In genomic region chr19:12792853-12793289, GRCh38 we compare ENCODE assay signal across 8 cellular contexts. TPM values are rescaled to one million over a fixed set of nuclear protein-coding genes. Genes with fewer than 3 reads are reported as not detected.
A peak's percentile ranks its signal among the peaks of the same experiment; 100 is the strongest.
DNase-seq lines count a peak whose midpoint lies in the region; ATAC-seq, FAIRE-seq and TF ChIP-seq lines count a peak whose summit lies in the region.

No MANE protein-coding gene starts in this region.

- TF ChIP-seq POLR2A in GM12878 (IDR thresholded peaks at IDR 0.05; ENCODE audit: low read depth, low read length): no peak
- no peak for TF ChIP-seq POLR2A in GM18505 (IDR thresholded peaks at IDR 0.05; ENCODE audit: borderline replicate concordance, extremely low read depth, insufficient read depth, insufficient read length)

- peak overlapping the region; percentile 98 for H3K27ac Mint-ChIP-seq in stimulated activated naive CD8-positive, alpha-beta T cell treated with anti-CD3 and anti-CD28 coated beads, Interleukin-15, Interleukin-2, amounts not matched to agents 100 ng/mL and 50 ng/mL, for 24 hours

- H3K56ac ChIP-seq in mesendoderm (ENCODE audit: low read length): peak overlapping the region; percentile 93

- POLR2A ChIA-PET in GM12878 (lab: Charles Lee): interaction anchor here (0.6 to 8.2 kb wide), 15 partner anchors 8 to 182 kb away, joined by 3 to 303 read pairs (median 4); partner anchors contain the start of genes GCDH, GET3, HOOK2 and MAN2B1

- H3K36me3 Mint-ChIP-seq in stimulated activated naive CD8-positive, alpha-beta T cell treated with anti-CD3 and anti-CD28 coated beads, Interleukin-15, Interleukin-2, amounts not matched to agents 100 ng/mL and 50 ng/mL, for 24 hours (ENCODE audit: low read depth): peaks cover 6% of the 10 kb centered on the region

- H3K79me2 ChIP-seq in GM12878 (ENCODE audit: control insufficient read depth, insufficient read depth, low read length) (peaks cover 42% of the 10 kb centered on the region), mesendoderm (ENCODE audit: control insufficient read depth, insufficient read depth, low read length) (peaks cover 1% of the 10 kb centered on the region)

- H3K4me2 ChIP-seq in GM12878 (ENCODE audit: control insufficient read depth, insufficient read depth) (peak overlapping the region; percentile 97), mesendoderm (ENCODE audit: low read length) (peak overlapping the region; percentile 97)

- H3K4me3 ChIP-seq in GM12878 (peak overlapping the region; percentile 87), mesendoderm (ENCODE audit: low read length) (peak overlapping the region; percentile 56)

- H3K79me1 ChIP-seq in mesendoderm (ENCODE audit: low read length): peaks cover 2% of the 10 kb centered on the region

- H4K20me1 ChIP-seq in GM12878 (ENCODE audit: control insufficient read depth, insufficient read depth): no peaks in the 10 kb centered on the region

- BruUV-seq in GM12878 (replicated peaks; lab: Mats Ljungman, UMichigan): no TSS peak

- H2AFZ ChIP-seq in GM12878 (ENCODE audit: control insufficient read depth, low read depth, low read length): no peak overlapping the region

- H3K18ac ChIP-seq in mesendoderm (ENCODE audit: low read length): no peak overlapping the region

- peak overlapping the region; percentile 98 for H3K23ac ChIP-seq in mesendoderm (ENCODE audit: low read length)

- no peak overlapping the region for H2BK15ac ChIP-seq in mesendoderm (replicated peaks; ENCODE audit: low read depth)

- no peak overlapping the region for H2AK5ac ChIP-seq in mesendoderm (ENCODE audit: low read length)

- no peak overlapping the region for H3K4ac ChIP-seq in mesendoderm (ENCODE audit: low read depth, low read length)

- no peak overlapping the region for H2BK5ac ChIP-seq in mesendoderm (ENCODE audit: low read length)

- peaks cover 32% of the 10 kb centered on the region for H3K4me1 ChIP-seq in GM12878 (ENCODE audit: control insufficient read depth, insufficient read depth, low read length)
- H3K4me1 ChIP-seq in mesendoderm (ENCODE audit: control insufficient read depth, low read depth, low read length): peaks cover 20% of the 10 kb centered on the region

- 2% methylated on average over 22 of the region's 22 CpGs for WGBS in GM12878 (ENCODE audit: insufficient coverage, insufficient replicate concordance, low lambda C conversion rate, missing lambda C conversion rate)
- no CpG with 5 or more reads among the region's 22 CpGs for WGBS in mesendoderm (ENCODE audit: extremely low coverage, insufficient coverage, low lambda C conversion rate)

- CTCF ChIA-PET in GM12878 (lab: Yijun Ruan, JAX): interaction anchor here (1.0 to 12.9 kb wide), 5 partner anchors 10 to 56 kb away, joined by 3 to 537 read pairs (median 5); partner anchors contain the start of genes GET3 and HOOK2

- DNase-seq in stimulated activated naive CD8-positive, alpha-beta T cell treated with anti-CD3 and anti-CD28 coated beads, Interleukin-15, Interleukin-2, amounts not matched to agents 100 U/mL and 50 U/mL, for 24 hours: no peak
- no peak for DNase-seq in GM12878 (ENCODE audit: low read depth, low spot score)
- DNase-seq in mesendoderm: no peak
- DNase-seq in dedifferentiated amniotic fluid mesenchymal stem cell (ENCODE audit: extremely low spot score): no peak
- DNase-seq in cerebellum (ENCODE audit: low spot score): no peak
- DNase-seq in stimulated activated CD4-positive, alpha-beta T cell treated with anti-CD3 and anti-CD28 coated beads, Interleukin-1b, Interleukin-23, amount 100 ng/mL, for 48 hours: no peak

- H3K4me3 Mint-ChIP-seq in stimulated activated naive CD8-positive, alpha-beta T cell treated with anti-CD3 and anti-CD28 coated beads, Interleukin-15, Interleukin-2, amounts not matched to agents 100 ng/mL and 50 ng/mL, for 24 hours: peak overlapping the region; percentile 96

- intact Hi-C loops in GM12878 (cut with micrococcal nuclease; ENCODE audit: unreplicated experiment): loop anchor here (1.0 kb wide), 1 partner anchor 112 kb away; the partner anchor contains the start of gene DHPS

- no peak for TF ChIP-seq CTCF in GM12878 (IDR thresholded peaks at IDR 0.05 in 2 of 3, conservative IDR thresholded peaks at IDR 0.05 in 1 of 3; ENCODE audit: control insufficient read depth in 2 of 3, extremely low read depth in 1 of 3, insufficient read depth in 1 of 3, low read depth in 3 of 3, low read length in 3 of 3)

- SMC1A ChIA-PET in GM12878 (lab: Charles Lee; ENCODE audit: uncharacterized antibody, unreplicated experiment): interaction anchor here (1.2 to 11.5 kb wide), 4 partner anchors 13 to 59 kb away, joined by 3 to 240 read pairs (median 4); partner anchors contain the start of gene TRIR

- FAIRE-seq in GM12878 (lab: Jason Lieb, UNC): no peak

- peak overlapping the region; percentile 95 for H3K27ac ChIP-seq in GM12878 (ENCODE audit: control insufficient read depth, insufficient read depth)
- H3K27ac ChIP-seq in mesendoderm (ENCODE audit: low read depth, low read length): no peak overlapping the region

- no peak for ATAC-seq in stimulated activated naive CD8-positive, alpha-beta T cell treated with anti-CD3 and anti-CD28 coated beads, Interleukin-15, Interleukin-2, amounts not matched to agents 100 U/mL and 50 U/mL, for 24 hours
- ATAC-seq in GM12878 (no peak), GM18505 (IDR thresholded peaks at IDR 0.05; ENCODE audit: unreplicated experiment) (no peak)

- H4K5ac ChIP-seq in mesendoderm (ENCODE audit: low read length): no peak overlapping the region

- no peak for TF ChIP-seq RAD21 in GM12878 (IDR thresholded peaks at IDR 0.05; ENCODE audit: insufficient read depth, low read depth, low read length)

- peaks cover 52% of the 10 kb centered on the region for H3K4me1 Mint-ChIP-seq in stimulated activated naive CD8-positive, alpha-beta T cell treated with anti-CD3 and anti-CD28 coated beads, Interleukin-15, Interleukin-2, amounts not matched to agents 100 ng/mL and 50 ng/mL, for 24 hours (ENCODE audit: low read depth)

- no peaks in the 10 kb centered on the region for H3K27me3 Mint-ChIP-seq in stimulated activated naive CD8-positive, alpha-beta T cell treated with anti-CD3 and anti-CD28 coated beads, Interleukin-15, Interleukin-2, amounts not matched to agents 100 ng/mL and 50 ng/mL, for 24 hours

- RAD21 ChIA-PET in GM12878 (lab: Charles Lee; ENCODE audit: unreplicated experiment): interaction anchor here (0.7 to 11.4 kb wide), 5 partner anchors 8 to 55 kb away, joined by 3 to 303 read pairs (median 4); partner anchors contain the start of gene HOOK2

- no peak overlapping the region for H4K8ac ChIP-seq in mesendoderm (ENCODE audit: low read depth, low read length)

- H3K36me3 ChIP-seq in GM12878 (ENCODE audit: control insufficient read depth in 2 of 2, insufficient read depth in 2 of 2, low read length in 1 of 2): no peaks in the 10 kb centered on the region
- no peaks in the 10 kb centered on the region for H3K36me3 ChIP-seq in mesendoderm (ENCODE audit: control insufficient read depth, insufficient read depth, low read length)

- H3K9me3 ChIP-seq in GM12878 (replicated peaks; ENCODE audit: control insufficient read depth, insufficient read depth, low read length): no peaks in the 10 kb centered on the region; the same call in 2 of the 3 replicates

- in situ Hi-C loops in GM12878 (cut with MboI): no loop called here

- H3K27me3 ChIP-seq in GM12878 (replicated peaks in 1 of 2; ENCODE audit: control insufficient read depth in 2 of 2, insufficient read depth in 2 of 2, low read length in 1 of 2) (no peaks in the 10 kb centered on the region), mesendoderm (ENCODE audit: insufficient read depth, low read length, poor library complexity) (no peaks in the 10 kb centered on the region)

- TF ChIP-seq EP300 in GM12878 (IDR thresholded peaks at IDR 0.05; ENCODE audit: borderline replicate concordance in 1 of 2, control insufficient read depth in 1 of 2, low read depth in 2 of 2, low read length in 2 of 2): no peak

- H3K9me3 Mint-ChIP-seq in stimulated activated naive CD8-positive, alpha-beta T cell treated with anti-CD3 and anti-CD28 coated beads, Interleukin-15, Interleukin-2, amounts not matched to agents 100 ng/mL and 50 ng/mL, for 24 hours: no peaks in the 10 kb centered on the region

- H2BK120ac ChIP-seq in mesendoderm (ENCODE audit: low read depth, low read length): no peak overlapping the region

- H3K9ac ChIP-seq in GM12878 (ENCODE audit: control insufficient read depth, insufficient read depth, low read length) (peak overlapping the region; percentile 95), mesendoderm (ENCODE audit: low read length) (peak overlapping the region; percentile 86)

RNA-seq across cellular contexts. Expression of gene JUNB, which starts 1.6 kb away (rescaled TPM):
- total RNA-seq in GM12878 (2013; cell fraction: nucleolus; rRNA removed): 202 and 232 TPM in 2 replicates
- 102 and 110 TPM in 2 replicates for total RNA-seq in GM12878 (2014; rRNA removed)
- 15.2 and 17.0 TPM in 2 replicates for total RNA-seq in GM12878 (2014; rRNA removed; fragmentation: Illumina TruSeq; extraction: Trizol)
- total RNA-seq in GM12878 (2021): 116 and 123 TPM in 2 replicates
- 6.7 TPM for polyA plus RNA-seq in GM12878 (2011; ENCODE audit: low read depth)
- polyA plus RNA-seq in GM12878 (2011; rRNA removed): 17.2 and 65.1 TPM in 2 replicates
- 146 and 179 TPM in 2 replicates for polyA plus RNA-seq in GM12878 (2011; cell fraction: cytosol; rRNA removed)
- polyA plus RNA-seq in GM12878 (2011; cell fraction: nucleus; rRNA removed): 238 and 308 TPM in 2 replicates
- 47.0 and 94.2 TPM in 2 replicates for polyA plus RNA-seq in GM12878 (2012)
- 0.51 and 4.8 TPM in 2 replicates for polyA plus RNA-seq in GM12878 (2014; fragmentation: Illumina TruSeq; extraction: Trizol)
- polyA plus RNA-seq in GM12878 (2014; fragmentation: Nextera tagmentation; extraction: Ambion mirVana): 1 to 10 TPM in 1 of 2 experiments, under 1 TPM in 1; 0.55 to 2.4 TPM
- polyA plus RNA-seq in GM12878 (2014; rRNA removed): 144 and 154 TPM in 2 replicates
- 10 to 100 TPM; 71.6 to 96.6 TPM for polyA plus RNA-seq in GM12878 (2016; fragmentation: Nextera tagmentation; extraction: Ambion mirVana)
- 20.8 and 48.9 TPM in 2 replicates for polyA minus RNA-seq in GM12878 (2011; rRNA and poly(A)+ RNA removed)
- polyA minus RNA-seq in GM12878 (2011; cell fraction: cytosol; rRNA and poly(A)+ RNA removed): 62.3 and 63.3 TPM in 2 replicates
- polyA minus RNA-seq in GM12878 (2011; cell fraction: nucleus; rRNA and poly(A)+ RNA removed): 99.1 and 140 TPM in 2 replicates
- 2.2 TPM for polyA plus RNA-seq in mesendoderm (2013, experiment 1 of 2)
- 2.5 TPM for polyA plus RNA-seq in mesendoderm (2013, experiment 2 of 2)
- 9.0 TPM for total RNA-seq in cerebellum

RNA-seq across cellular contexts. Expression of gene PRDX2, which starts 8.7 kb away (rescaled TPM):
- total RNA-seq in GM12878 (2013; cell fraction: nucleolus; rRNA removed): 52.5 and 53.2 TPM in 2 replicates
- total RNA-seq in GM12878 (2014; rRNA removed): 367 and 392 TPM in 2 replicates
- 230 and 258 TPM in 2 replicates for total RNA-seq in GM12878 (2014; rRNA removed; fragmentation: Illumina TruSeq; extraction: Trizol)
- 274 and 279 TPM in 2 replicates for total RNA-seq in GM12878 (2021)
- 150 TPM for polyA plus RNA-seq in GM12878 (2011; ENCODE audit: low read depth)
- polyA plus RNA-seq in GM12878 (2011; rRNA removed): 45.7 and 93.0 TPM in 2 replicates
- polyA plus RNA-seq in GM12878 (2011; cell fraction: cytosol; rRNA removed): 234 and 251 TPM in 2 replicates
- polyA plus RNA-seq in GM12878 (2011; cell fraction: nucleus; rRNA removed): 136 and 184 TPM in 2 replicates
- 214 and 229 TPM in 2 replicates for polyA plus RNA-seq in GM12878 (2012)
- 110 and 338 TPM in 2 replicates for polyA plus RNA-seq in GM12878 (2014; fragmentation: Illumina TruSeq; extraction: Trizol)
- polyA plus RNA-seq in GM12878 (2014; fragmentation: Nextera tagmentation; extraction: Ambion mirVana): 100 to 1,000 TPM; 670 to 812 TPM
- 327 and 338 TPM in 2 replicates for polyA plus RNA-seq in GM12878 (2014; rRNA removed)
- 100 to 1,000 TPM; 349 to 384 TPM for polyA plus RNA-seq in GM12878 (2016; fragmentation: Nextera tagmentation; extraction: Ambion mirVana)
- 69.4 and 109 TPM in 2 replicates for polyA minus RNA-seq in GM12878 (2011; rRNA and poly(A)+ RNA removed)
- 53.4 and 56.9 TPM in 2 replicates for polyA minus RNA-seq in GM12878 (2011; cell fraction: cytosol; rRNA and poly(A)+ RNA removed)
- 26.4 and 43.7 TPM in 2 replicates for polyA minus RNA-seq in GM12878 (2011; cell fraction: nucleus; rRNA and poly(A)+ RNA removed)
- 210 TPM for polyA plus RNA-seq in mesendoderm (2013, experiment 1 of 2)
- polyA plus RNA-seq in mesendoderm (2013, experiment 2 of 2): 216 TPM
- total RNA-seq in cerebellum: 150 TPM

RNA-seq across cellular contexts. Expression of gene THSD8, which starts 9.0 kb away (rescaled TPM):
- total RNA-seq in GM12878 (2013; cell fraction: nucleolus; rRNA removed): not detected in 2 replicates
- total RNA-seq in GM12878 (2014; rRNA removed): not detected in 2 replicates
- 0.69 TPM in 1 of 2 replicates, not detected in the other for total RNA-seq in GM12878 (2014; rRNA removed; fragmentation: Illumina TruSeq; extraction: Trizol)
- 25.1 and 30.0 TPM in 2 replicates for total RNA-seq in GM12878 (2021)
- polyA plus RNA-seq in GM12878 (2011; ENCODE audit: low read depth): 3.9 TPM
- 5.6 and 8.8 TPM in 2 replicates for polyA plus RNA-seq in GM12878 (2011; rRNA removed)
- polyA plus RNA-seq in GM12878 (2011; cell fraction: cytosol; rRNA removed): 0.33 and 0.57 TPM in 2 replicates
- polyA plus RNA-seq in GM12878 (2011; cell fraction: nucleus; rRNA removed): 0.19 TPM in 1 of 2 replicates, not detected in the other
- 7.8 and 13.1 TPM in 2 replicates for polyA plus RNA-seq in GM12878 (2012)
- polyA plus RNA-seq in GM12878 (2014; fragmentation: Illumina TruSeq; extraction: Trizol): 10.9 and 12.5 TPM in 2 replicates
- polyA plus RNA-seq in GM12878 (2014; fragmentation: Nextera tagmentation; extraction: Ambion mirVana): 10 to 100 TPM; 10.5 to 30.6 TPM
- 0.11 and 0.24 TPM in 2 replicates for polyA plus RNA-seq in GM12878 (2014; rRNA removed)
- 10 to 100 TPM; 30.6 to 32.3 TPM for polyA plus RNA-seq in GM12878 (2016; fragmentation: Nextera tagmentation; extraction: Ambion mirVana)
- 1.5 TPM in 1 of 2 replicates, not detected in the other for polyA minus RNA-seq in GM12878 (2011; rRNA and poly(A)+ RNA removed)
- polyA minus RNA-seq in GM12878 (2011; cell fraction: cytosol; rRNA and poly(A)+ RNA removed): not detected in 2 replicates
- polyA minus RNA-seq in GM12878 (2011; cell fraction: nucleus; rRNA and poly(A)+ RNA removed): not detected in 2 replicates
- 25.8 TPM for polyA plus RNA-seq in mesendoderm (2013, experiment 1 of 2)
- polyA plus RNA-seq in mesendoderm (2013, experiment 2 of 2): 28.2 TPM
- not detected for total RNA-seq in cerebellum

RNA-seq across cellular contexts. Expression of gene RNASEH2A, which starts 13.5 kb away (rescaled TPM):
- total RNA-seq in GM12878 (2013; cell fraction: nucleolus; rRNA removed): 11.0 and 13.0 TPM in 2 replicates
- total RNA-seq in GM12878 (2014; rRNA removed) (41.7 and 46.9 TPM in 2 replicates), GM12878 (2014; rRNA removed; fragmentation: Illumina TruSeq; extraction: Trizol) (35.2 and 39.6 TPM in 2 replicates), GM12878 (2021) (41.2 and 43.8 TPM in 2 replicates), cerebellum (13.6 TPM)
- polyA plus RNA-seq in GM12878 (2011; ENCODE audit: low read depth): 10.0 TPM
- polyA plus RNA-seq in GM12878 (2011; rRNA removed) (20.3 and 35.4 TPM in 2 replicates), GM12878 (2014; fragmentation: Illumina TruSeq; extraction: Trizol) (10.4 and 30.7 TPM in 2 replicates), GM12878 (2014; fragmentation: Nextera tagmentation; extraction: Ambion mirVana) (10 to 100 TPM; 17.4 to 19.1 TPM), GM12878 (2014; rRNA removed) (54.4 and 65.3 TPM in 2 replicates), GM12878 (2016; fragmentation: Nextera tagmentation; extraction: Ambion mirVana) (100 to 1,000 TPM in 1 of 2 experiments, 10 to 100 TPM in 1; 95.0 to 103 TPM)
- 72.8 and 73.4 TPM in 2 replicates for polyA plus RNA-seq in GM12878 (2011; cell fraction: cytosol; rRNA removed)
- 36.7 and 45.4 TPM in 2 replicates for polyA plus RNA-seq in GM12878 (2011; cell fraction: nucleus; rRNA removed)
- 24.3 and 28.4 TPM in 2 replicates for polyA plus RNA-seq in GM12878 (2012)
- polyA minus RNA-seq in GM12878 (2011; rRNA and poly(A)+ RNA removed): 43.2 and 60.1 TPM in 2 replicates
- 21.4 and 24.6 TPM in 2 replicates for polyA minus RNA-seq in GM12878 (2011; cell fraction: cytosol; rRNA and poly(A)+ RNA removed)
- polyA minus RNA-seq in GM12878 (2011; cell fraction: nucleus; rRNA and poly(A)+ RNA removed): 9.1 and 17.9 TPM in 2 replicates
- polyA plus RNA-seq in mesendoderm (2013, experiment 1 of 2): 24.8 TPM
- polyA plus RNA-seq in mesendoderm (2013, experiment 2 of 2): 25.7 TPM

RNA-seq across cellular contexts. Expression of gene HOOK2, which starts 17.5 kb away (rescaled TPM):
- total RNA-seq in GM12878 (2013; cell fraction: nucleolus; rRNA removed): 23.1 and 31.7 TPM in 2 replicates
- 5.8 and 6.8 TPM in 2 replicates for total RNA-seq in GM12878 (2014; rRNA removed)
- total RNA-seq in GM12878 (2014; rRNA removed; fragmentation: Illumina TruSeq; extraction: Trizol): 3.4 and 3.8 TPM in 2 replicates
- 6.4 and 8.3 TPM in 2 replicates for total RNA-seq in GM12878 (2021)
- polyA plus RNA-seq in GM12878 (2011; ENCODE audit: low read depth): 6.3 TPM
- 3.3 and 3.5 TPM in 2 replicates for polyA plus RNA-seq in GM12878 (2011; rRNA removed)
- 3.0 and 3.4 TPM in 2 replicates for polyA plus RNA-seq in GM12878 (2011; cell fraction: cytosol; rRNA removed)
- 14.3 and 19.5 TPM in 2 replicates for polyA plus RNA-seq in GM12878 (2011; cell fraction: nucleus; rRNA removed)
- 11.6 and 13.2 TPM in 2 replicates for polyA plus RNA-seq in GM12878 (2012)
- 4.4 and 5.6 TPM in 2 replicates for polyA plus RNA-seq in GM12878 (2014; fragmentation: Illumina TruSeq; extraction: Trizol)
- 1 to 10 TPM; 1.5 TPM for polyA plus RNA-seq in GM12878 (2014; fragmentation: Nextera tagmentation; extraction: Ambion mirVana)
- 8.6 and 9.6 TPM in 2 replicates for polyA plus RNA-seq in GM12878 (2014; rRNA removed)
- 1 to 10 TPM; 7.5 to 9.2 TPM for polyA plus RNA-seq in GM12878 (2016; fragmentation: Nextera tagmentation; extraction: Ambion mirVana)
- polyA minus RNA-seq in GM12878 (2011; rRNA and poly(A)+ RNA removed): 1.9 and 5.6 TPM in 2 replicates
- polyA minus RNA-seq in GM12878 (2011; cell fraction: cytosol; rRNA and poly(A)+ RNA removed): not detected in 2 replicates
- 5.7 and 8.6 TPM in 2 replicates for polyA minus RNA-seq in GM12878 (2011; cell fraction: nucleus; rRNA and poly(A)+ RNA removed)
- polyA plus RNA-seq in mesendoderm (2013, experiment 1 of 2): 25.7 TPM
- polyA plus RNA-seq in mesendoderm (2013, experiment 2 of 2): 28.2 TPM
- total RNA-seq in cerebellum: 21.7 TPM
